ENCODE assay signal across 9 cellular contexts in the genomic region with DNA sequence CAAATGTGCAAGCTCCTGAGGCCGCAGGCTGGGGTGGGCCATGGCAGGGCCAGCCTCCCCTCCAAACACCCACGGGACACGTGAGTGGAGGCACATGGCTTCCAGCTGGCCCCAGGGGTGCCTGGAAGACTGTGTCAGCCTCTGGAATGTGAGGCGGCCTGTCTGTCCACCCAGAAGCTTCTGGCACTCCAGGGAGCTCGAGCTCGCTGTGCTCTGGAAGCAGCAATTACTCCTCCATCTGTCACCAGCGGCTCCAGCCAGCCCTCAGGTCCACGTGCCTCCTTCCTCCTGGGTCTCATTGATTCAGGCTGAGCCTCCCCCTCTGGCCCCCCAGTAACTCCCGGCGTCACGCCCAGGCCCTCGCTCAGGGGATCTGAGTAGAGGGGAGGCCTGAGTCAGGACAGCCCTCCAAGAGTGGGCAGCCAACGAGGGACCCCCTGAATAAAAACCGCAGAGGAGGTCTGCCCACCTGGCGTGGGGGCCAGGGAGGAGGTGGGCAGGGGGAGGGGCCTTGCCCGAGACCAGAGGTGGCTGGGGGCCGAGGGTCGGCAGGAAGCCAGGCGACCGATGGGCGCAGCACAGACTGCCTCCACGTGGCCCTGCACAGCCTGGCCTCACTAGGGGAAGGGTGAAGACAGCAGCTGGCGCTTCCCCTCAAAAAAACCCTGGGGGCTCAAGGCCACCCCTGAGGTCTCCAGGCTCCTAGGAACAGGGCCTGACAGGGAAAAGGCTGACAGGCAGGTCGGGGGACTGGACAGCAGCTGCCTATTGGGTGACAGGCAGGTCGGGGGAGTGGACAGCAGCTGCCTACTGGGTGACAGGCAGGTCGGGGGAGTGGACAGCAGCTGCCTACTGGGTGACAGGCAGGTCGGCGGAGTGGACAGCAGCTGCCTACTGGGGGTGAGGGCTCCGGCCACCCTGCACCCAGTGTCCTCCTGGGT. TPM values are rescaled to one million over a fixed set of nuclear protein-coding genes. Genes with fewer than 3 reads are reported as not detected.
DNase-seq lines count a peak whose midpoint lies in the region; ATAC-seq and TF ChIP-seq lines count a peak whose summit lies in the region.
"Had no signal": no experiment of that assay in that cellular context is flagged by ENCODE, and none has a peak within 500 bp of the region (broad histone marks: within the 10 kb centered on the region; RNA-seq: fewer than 3 reads in every experiment).

No MANE protein-coding gene starts in this region.

- H3K27ac ChIP-seq in C4-2B (peak overlapping the region; percentile 69), PC-3 (ENCODE audit: low read length) (no peak overlapping the region), OCI-LY7 (ENCODE audit: low read depth, low read length, poor library complexity, severe bottlenecking) (no peak overlapping the region)

- DNase-seq in PC-3 (peak; percentile 18), fibroblast of gingiva (ENCODE audit: low read depth) (peak; percentile 87), progenitor cell of endocrine pancreas (ENCODE audit: low spot score, unreplicated experiment) (no peak), OCI-LY7 (ENCODE audit: low spot score) (no peak), UCSD-AML1 (lab: John Stamatoyannopoulos, UW; ENCODE audit: unreplicated experiment) (no peak), SW480 (ENCODE audit: low spot score) (no peak), OCI-M2 (lab: John Stamatoyannopoulos, UW; ENCODE audit: unreplicated experiment) (no peak)

- H3K36me3 ChIP-seq in PC-3 (ENCODE audit: low read depth, low read length) = no peaks in the 10 kb centered on the region
- peaks cover 6% of the 10 kb centered on the region; the same call in 1 of the 2 replicates for H3K36me3 ChIP-seq in OCI-LY7 (ENCODE audit: insufficient read depth, low read length)

- CTCF ChIA-PET in PC-3 (lab: Charles Lee) (interaction anchor here (0.6 to 1.1 kb wide), 2 partner anchors 11 to 36 kb away, joined by 3 to 7 read pairs; no protein-coding TSS in a partner anchor), OCI-LY7 (lab: Charles Lee; ENCODE audit: unreplicated experiment) (no interaction called here)

- H2AFZ ChIP-seq in PC-3 (ENCODE audit: low read length) (no peak overlapping the region), OCI-LY7 (ENCODE audit: low read length) (no peak overlapping the region)

- BruUV-seq in PC-3 (replicated peaks; lab: Mats Ljungman, UMichigan) (no TSS peak), OCI-LY7 (replicated peaks; lab: Mats Ljungman, UMichigan) (no TSS peak)

- H3K27me3 Mint-ChIP-seq in progenitor cell of endocrine pancreas = peaks cover 2% of the 10 kb centered on the region

- no peaks in the 10 kb centered on the region for H3K36me3 Mint-ChIP-seq in progenitor cell of endocrine pancreas (ENCODE audit: insufficient read depth)

- H3K4me2 ChIP-seq in PC-3 (ENCODE audit: low read length) (no peak overlapping the region), OCI-LY7 (ENCODE audit: low read length) (no peak overlapping the region)

- H4K20me1 ChIP-seq in PC-3 (ENCODE audit: low read length) = peaks cover 19% of the 10 kb centered on the region; the same call in 1 of the 2 replicates
- H4K20me1 ChIP-seq in OCI-LY7 (ENCODE audit: insufficient read depth, low read length) = 0 out of 2 replicates have a peak, but pooled peaks cover 9% of the 10 kb centered on the region

- H3K4me3 ChIP-seq in PC-3 (ENCODE audit: low read length) (no peak overlapping the region), OCI-LY7 (ENCODE audit: low read depth, low read length, poor library complexity, severe bottlenecking) (no peak overlapping the region)
- H3K4me3 ChIP-seq: mucosa of descending colon had no signal

- POLR2A ChIA-PET in PC-3 (lab: Charles Lee; ENCODE audit: unreplicated experiment) = interaction anchor here (0.6 to 0.7 kb wide), 2 partner anchors 9 to 11 kb away, joined by 6 to 7 read pairs; no protein-coding TSS in a partner anchor
- POLR2A ChIA-PET in OCI-LY7 (lab: Charles Lee) = no interaction called here

- no peaks in the 10 kb centered on the region for H3K9me3 Mint-ChIP-seq in progenitor cell of endocrine pancreas (ENCODE audit: low read depth)

- no peak overlapping the region for H3K9ac ChIP-seq in PC-3 (ENCODE audit: low read length)

- no peak overlapping the region for H3K4me3 Mint-ChIP-seq in progenitor cell of endocrine pancreas (ENCODE audit: low read depth)

- intact Hi-C loops in PC-3 (cut with micrococcal nuclease) (no loop called here), OCI-LY7 (cut with micrococcal nuclease; ENCODE audit: unreplicated experiment) (no loop called here)

- H3K4me1 ChIP-seq in PC-3 (ENCODE audit: insufficient read depth, low read length) (peaks cover 37% of the 10 kb centered on the region), OCI-LY7 (ENCODE audit: insufficient read depth, low read length, poor library complexity, severe bottlenecking) (peaks cover 14% of the 10 kb centered on the region)

- peaks cover 17% of the 10 kb centered on the region for H3K4me1 Mint-ChIP-seq in progenitor cell of endocrine pancreas (ENCODE audit: low read depth)

- H3K27me3 ChIP-seq in PC-3 (ENCODE audit: low read length) = no peaks in the 10 kb centered on the region

- TF ChIP-seq CTCF in C4-2B (conservative IDR thresholded peaks at IDR 0.05) = no peak
- TF ChIP-seq CTCF in PC-3 (conservative IDR thresholded peaks at IDR 0.05; ENCODE audit: low read depth, low read length) = no peak
- TF ChIP-seq CTCF in progenitor cell of endocrine pancreas (IDR thresholded peaks at IDR 0.05; ENCODE audit: unreplicated experiment) = no peak
- no peak for TF ChIP-seq CTCF in OCI-LY7 (conservative IDR thresholded peaks at IDR 0.05; ENCODE audit: low read length)

- peak overlapping the region; percentile 67 for H3K27ac Mint-ChIP-seq in progenitor cell of endocrine pancreas

- no peak for ATAC-seq in PC-3

- H3K9me2 ChIP-seq in PC-3 (replicated peaks; ENCODE audit: low read length) (no peaks in the 10 kb centered on the region), OCI-LY7 (ENCODE audit: insufficient read depth, low read length) (no peaks in the 10 kb centered on the region)

- H3K9me3 ChIP-seq in PC-3 (ENCODE audit: low read length) (no peaks in the 10 kb centered on the region), OCI-LY7 (ENCODE audit: low read length) (no peaks in the 10 kb centered on the region)
- H3K9me3 ChIP-seq: mucosa of descending colon had no signal

- H3K79me2 ChIP-seq in PC-3 (ENCODE audit: low read length) (peaks cover 97% of the 10 kb centered on the region), OCI-LY7 (ENCODE audit: insufficient read depth, low read depth, low read length) (no peaks in the 10 kb centered on the region)

- no peaks in the 10 kb centered on the region for H3F3A ChIP-seq in PC-3 (ENCODE audit: low read length, unreplicated experiment)

RNA-seq across cellular contexts. Expression of a gene that starts 11.9 kb away (rescaled TPM):
- total RNA-seq in PC-3 (2014; rRNA removed) = 180 and 251 TPM in 2 replicates
- total RNA-seq in progenitor cell of endocrine pancreas = 37.7 and 44.7 TPM in 2 replicates
- total RNA-seq in OCI-LY7 (2014; rRNA removed; shearing (Covaris generic)) = 123 and 144 TPM in 2 replicates
- total RNA-seq in OCI-LY7 (2022) = 154 and 157 TPM in 2 replicates

RNA-seq across cellular contexts. Expression of a gene that starts 30.4 kb away (rescaled TPM):
- 43.0 and 76.6 TPM in 2 replicates for total RNA-seq in PC-3 (2014; rRNA removed)
- total RNA-seq in progenitor cell of endocrine pancreas = 22.8 and 25.3 TPM in 2 replicates
- 82.7 and 90.2 TPM in 2 replicates for total RNA-seq in OCI-LY7 (2014; rRNA removed; shearing (Covaris generic))
- 108 and 150 TPM in 2 replicates for total RNA-seq in OCI-LY7 (2022)

RNA-seq across cellular contexts. Expression of a gene that starts 38.6 kb away (rescaled TPM):
- total RNA-seq in PC-3 (2014; rRNA removed) = 346 and 350 TPM in 2 replicates
- 100 and 115 TPM in 2 replicates for total RNA-seq in progenitor cell of endocrine pancreas
- 168 and 216 TPM in 2 replicates for total RNA-seq in OCI-LY7 (2014; rRNA removed; shearing (Covaris generic))
- 118 and 151 TPM in 2 replicates for total RNA-seq in OCI-LY7 (2022)

Comparison
In these comparisons a context has a peak if more than half of its experiments do, and no peak if none do; other contexts are left out.
1. DNase-seq: peak in PC-3 (single experiment) and fibroblast of gingiva (single experiment); none in progenitor cell of endocrine pancreas (single experiment), OCI-LY7 (single experiment), UCSD-AML1 (single experiment), SW480 (single experiment) and OCI-M2 (single experiment).